2 cellular contexts compared by ENCODE assay signal in the genomic region with DNA sequence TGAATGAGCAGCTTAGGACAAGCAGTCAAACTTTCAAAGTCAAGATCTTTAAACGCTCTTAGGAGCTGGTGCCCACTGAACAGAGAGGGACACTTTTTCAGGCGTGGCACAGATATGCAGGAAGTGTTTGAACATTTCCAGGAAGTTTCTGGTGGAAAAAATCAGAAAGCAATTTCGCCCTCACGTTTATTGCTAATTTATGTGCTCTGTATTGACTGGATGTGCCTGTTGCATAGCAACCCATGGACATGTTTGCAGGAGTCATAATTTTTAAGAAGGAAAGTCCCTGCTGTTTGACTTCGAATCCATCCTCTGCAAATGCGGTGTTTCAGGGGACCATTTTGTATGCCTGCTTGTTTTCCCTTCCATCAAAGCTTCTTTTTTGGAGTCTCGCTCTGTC.
TF ChIP-seq lines count a peak whose summit lies in the region.

No MANE protein-coding gene starts in this region.

TF ChIP-seq in GM23338, 12 proteins besides CTCF, POLR2A, EP300 and RAD21 (continued from another document):
- TF ChIP-seq, protein P1, sequence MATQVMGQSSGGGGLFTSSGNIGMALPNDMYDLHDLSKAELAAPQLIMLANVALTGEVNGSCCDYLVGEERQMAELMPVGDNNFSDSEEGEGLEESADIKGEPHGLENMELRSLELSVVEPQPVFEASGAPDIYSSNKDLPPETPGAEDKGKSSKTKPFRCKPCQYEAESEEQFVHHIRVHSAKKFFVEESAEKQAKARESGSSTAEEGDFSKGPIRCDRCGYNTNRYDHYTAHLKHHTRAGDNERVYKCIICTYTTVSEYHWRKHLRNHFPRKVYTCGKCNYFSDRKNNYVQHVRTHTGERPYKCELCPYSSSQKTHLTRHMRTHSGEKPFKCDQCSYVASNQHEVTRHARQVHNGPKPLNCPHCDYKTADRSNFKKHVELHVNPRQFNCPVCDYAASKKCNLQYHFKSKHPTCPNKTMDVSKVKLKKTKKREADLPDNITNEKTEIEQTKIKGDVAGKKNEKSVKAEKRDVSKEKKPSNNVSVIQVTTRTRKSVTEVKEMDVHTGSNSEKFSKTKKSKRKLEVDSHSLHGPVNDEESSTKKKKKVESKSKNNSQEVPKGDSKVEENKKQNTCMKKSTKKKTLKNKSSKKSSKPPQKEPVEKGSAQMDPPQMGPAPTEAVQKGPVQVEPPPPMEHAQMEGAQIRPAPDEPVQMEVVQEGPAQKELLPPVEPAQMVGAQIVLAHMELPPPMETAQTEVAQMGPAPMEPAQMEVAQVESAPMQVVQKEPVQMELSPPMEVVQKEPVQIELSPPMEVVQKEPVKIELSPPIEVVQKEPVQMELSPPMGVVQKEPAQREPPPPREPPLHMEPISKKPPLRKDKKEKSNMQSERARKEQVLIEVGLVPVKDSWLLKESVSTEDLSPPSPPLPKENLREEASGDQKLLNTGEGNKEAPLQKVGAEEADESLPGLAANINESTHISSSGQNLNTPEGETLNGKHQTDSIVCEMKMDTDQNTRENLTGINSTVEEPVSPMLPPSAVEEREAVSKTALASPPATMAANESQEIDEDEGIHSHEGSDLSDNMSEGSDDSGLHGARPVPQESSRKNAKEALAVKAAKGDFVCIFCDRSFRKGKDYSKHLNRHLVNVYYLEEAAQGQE (IDR thresholded peaks at IDR 0.05; ENCODE audit: unreplicated experiment): no peak
- TF ChIP-seq STAT1 (IDR thresholded peaks at IDR 0.05; ENCODE audit: unreplicated experiment): no peak
- TF ChIP-seq, protein P2, sequence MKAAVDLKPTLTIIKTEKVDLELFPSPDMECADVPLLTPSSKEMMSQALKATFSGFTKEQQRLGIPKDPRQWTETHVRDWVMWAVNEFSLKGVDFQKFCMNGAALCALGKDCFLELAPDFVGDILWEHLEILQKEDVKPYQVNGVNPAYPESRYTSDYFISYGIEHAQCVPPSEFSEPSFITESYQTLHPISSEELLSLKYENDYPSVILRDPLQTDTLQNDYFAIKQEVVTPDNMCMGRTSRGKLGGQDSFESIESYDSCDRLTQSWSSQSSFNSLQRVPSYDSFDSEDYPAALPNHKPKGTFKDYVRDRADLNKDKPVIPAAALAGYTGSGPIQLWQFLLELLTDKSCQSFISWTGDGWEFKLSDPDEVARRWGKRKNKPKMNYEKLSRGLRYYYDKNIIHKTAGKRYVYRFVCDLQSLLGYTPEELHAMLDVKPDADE (IDR thresholded peaks at IDR 0.05): no peak
- no peak for TF ChIP-seq NANOG (IDR thresholded peaks at IDR 0.05; ENCODE audit: borderline replicate concordance)
- TF ChIP-seq, protein P3, sequence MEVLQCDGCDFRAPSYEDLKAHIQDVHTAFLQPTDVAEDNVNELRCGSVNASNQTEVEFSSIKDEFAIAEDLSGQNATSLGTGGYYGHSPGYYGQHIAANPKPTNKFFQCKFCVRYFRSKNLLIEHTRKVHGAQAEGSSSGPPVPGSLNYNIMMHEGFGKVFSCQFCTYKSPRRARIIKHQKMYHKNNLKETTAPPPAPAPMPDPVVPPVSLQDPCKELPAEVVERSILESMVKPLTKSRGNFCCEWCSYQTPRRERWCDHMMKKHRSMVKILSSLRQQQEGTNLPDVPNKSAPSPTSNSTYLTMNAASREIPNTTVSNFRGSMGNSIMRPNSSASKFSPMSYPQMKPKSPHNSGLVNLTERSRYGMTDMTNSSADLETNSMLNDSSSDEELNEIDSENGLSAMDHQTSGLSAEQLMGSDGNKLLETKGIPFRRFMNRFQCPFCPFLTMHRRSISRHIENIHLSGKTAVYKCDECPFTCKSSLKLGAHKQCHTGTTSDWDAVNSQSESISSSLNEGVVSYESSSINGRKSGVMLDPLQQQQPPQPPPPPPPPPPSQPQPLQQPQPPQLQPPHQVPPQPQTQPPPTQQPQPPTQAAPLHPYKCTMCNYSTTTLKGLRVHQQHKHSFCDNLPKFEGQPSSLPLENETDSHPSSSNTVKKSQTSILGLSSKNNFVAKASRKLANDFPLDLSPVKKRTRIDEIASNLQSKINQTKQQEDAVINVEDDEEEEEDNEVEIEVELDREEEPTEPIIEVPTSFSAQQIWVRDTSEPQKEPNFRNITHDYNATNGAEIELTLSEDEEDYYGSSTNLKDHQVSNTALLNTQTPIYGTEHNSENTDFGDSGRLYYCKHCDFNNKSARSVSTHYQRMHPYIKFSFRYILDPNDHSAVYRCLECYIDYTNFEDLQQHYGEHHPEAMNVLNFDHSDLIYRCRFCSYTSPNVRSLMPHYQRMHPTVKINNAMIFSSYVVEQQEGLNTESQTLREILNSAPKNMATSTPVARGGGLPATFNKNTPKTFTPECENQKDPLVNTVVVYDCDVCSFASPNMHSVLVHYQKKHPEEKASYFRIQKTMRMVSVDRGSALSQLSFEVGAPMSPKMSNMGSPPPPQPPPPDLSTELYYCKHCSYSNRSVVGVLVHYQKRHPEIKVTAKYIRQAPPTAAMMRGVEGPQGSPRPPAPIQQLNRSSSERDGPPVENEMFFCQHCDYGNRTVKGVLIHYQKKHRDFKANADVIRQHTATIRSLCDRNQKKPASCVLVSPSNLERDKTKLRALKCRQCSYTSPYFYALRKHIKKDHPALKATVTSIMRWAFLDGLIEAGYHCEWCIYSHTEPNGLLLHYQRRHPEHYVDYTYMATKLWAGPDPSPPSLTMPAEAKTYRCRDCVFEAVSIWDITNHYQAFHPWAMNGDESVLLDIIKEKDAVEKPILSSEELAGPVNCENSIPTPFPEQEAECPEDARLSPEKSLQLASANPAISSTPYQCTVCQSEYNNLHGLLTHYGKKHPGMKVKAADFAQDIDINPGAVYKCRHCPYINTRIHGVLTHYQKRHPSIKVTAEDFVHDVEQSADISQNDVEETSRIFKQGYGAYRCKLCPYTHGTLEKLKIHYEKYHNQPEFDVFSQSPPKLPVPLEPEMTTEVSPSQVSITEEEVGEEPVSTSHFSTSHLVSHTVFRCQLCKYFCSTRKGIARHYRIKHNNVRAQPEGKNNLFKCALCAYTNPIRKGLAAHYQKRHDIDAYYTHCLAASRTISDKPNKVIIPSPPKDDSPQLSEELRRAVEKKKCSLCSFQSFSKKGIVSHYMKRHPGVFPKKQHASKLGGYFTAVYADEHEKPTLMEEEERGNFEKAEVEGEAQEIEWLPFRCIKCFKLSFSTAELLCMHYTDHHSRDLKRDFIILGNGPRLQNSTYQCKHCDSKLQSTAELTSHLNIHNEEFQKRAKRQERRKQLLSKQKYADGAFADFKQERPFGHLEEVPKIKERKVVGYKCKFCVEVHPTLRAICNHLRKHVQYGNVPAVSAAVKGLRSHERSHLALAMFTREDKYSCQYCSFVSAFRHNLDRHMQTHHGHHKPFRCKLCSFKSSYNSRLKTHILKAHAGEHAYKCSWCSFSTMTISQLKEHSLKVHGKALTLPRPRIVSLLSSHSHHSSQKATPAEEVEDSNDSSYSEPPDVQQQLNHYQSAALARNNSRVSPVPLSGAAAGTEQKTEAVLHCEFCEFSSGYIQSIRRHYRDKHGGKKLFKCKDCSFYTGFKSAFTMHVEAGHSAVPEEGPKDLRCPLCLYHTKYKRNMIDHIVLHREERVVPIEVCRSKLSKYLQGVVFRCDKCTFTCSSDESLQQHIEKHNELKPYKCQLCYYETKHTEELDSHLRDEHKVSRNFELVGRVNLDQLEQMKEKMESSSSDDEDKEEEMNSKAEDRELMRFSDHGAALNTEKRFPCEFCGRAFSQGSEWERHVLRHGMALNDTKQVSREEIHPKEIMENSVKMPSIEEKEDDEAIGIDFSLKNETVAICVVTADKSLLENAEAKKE (CRISPR knock-in tag; IDR thresholded peaks at IDR 0.05): no peak
- TF ChIP-seq JUNB (IDR thresholded peaks at IDR 0.05; ENCODE audit: unreplicated experiment): no peak
- no peak for TF ChIP-seq ZNF114 (CRISPR knock-in tag; IDR thresholded peaks at IDR 0.05)
- no peak for TF ChIP-seq ZNF331 (CRISPR knock-in tag; IDR thresholded peaks at IDR 0.05; ENCODE audit: low read depth)
- TF ChIP-seq EZH2phosphoT487 (IDR thresholded peaks at IDR 0.05; ENCODE audit: unreplicated experiment): no peak

TF ChIP-seq in GM12878, 131 proteins besides CTCF, POLR2A, EP300 and RAD21 (continued from another document):
- TF ChIP-seq, protein P4, sequence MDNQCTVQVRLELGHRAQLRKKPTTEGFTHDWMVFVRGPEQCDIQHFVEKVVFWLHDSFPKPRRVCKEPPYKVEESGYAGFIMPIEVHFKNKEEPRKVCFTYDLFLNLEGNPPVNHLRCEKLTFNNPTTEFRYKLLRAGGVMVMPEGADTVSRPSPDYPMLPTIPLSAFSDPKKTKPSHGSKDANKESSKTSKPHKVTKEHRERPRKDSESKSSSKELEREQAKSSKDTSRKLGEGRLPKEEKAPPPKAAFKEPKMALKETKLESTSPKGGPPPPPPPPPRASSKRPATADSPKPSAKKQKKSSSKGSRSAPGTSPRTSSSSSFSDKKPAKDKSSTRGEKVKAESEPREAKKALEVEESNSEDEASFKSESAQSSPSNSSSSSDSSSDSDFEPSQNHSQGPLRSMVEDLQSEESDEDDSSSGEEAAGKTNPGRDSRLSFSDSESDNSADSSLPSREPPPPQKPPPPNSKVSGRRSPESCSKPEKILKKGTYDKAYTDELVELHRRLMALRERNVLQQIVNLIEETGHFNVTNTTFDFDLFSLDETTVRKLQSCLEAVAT (IDR thresholded peaks at IDR 0.05): peak; percentile 84
- TF ChIP-seq, protein P5, sequence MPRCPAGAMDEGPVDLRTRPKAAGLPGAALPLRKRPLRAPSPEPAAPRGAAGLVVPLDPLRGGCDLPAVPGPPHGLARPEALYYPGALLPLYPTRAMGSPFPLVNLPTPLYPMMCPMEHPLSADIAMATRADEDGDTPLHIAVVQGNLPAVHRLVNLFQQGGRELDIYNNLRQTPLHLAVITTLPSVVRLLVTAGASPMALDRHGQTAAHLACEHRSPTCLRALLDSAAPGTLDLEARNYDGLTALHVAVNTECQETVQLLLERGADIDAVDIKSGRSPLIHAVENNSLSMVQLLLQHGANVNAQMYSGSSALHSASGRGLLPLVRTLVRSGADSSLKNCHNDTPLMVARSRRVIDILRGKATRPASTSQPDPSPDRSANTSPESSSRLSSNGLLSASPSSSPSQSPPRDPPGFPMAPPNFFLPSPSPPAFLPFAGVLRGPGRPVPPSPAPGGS (IDR thresholded peaks at IDR 0.05; ENCODE audit: borderline replicate concordance, insufficient read depth, low read depth, low read length, poor library complexity, severe bottlenecking): no peak
- TF ChIP-seq SRF (IDR thresholded peaks at IDR 0.05; ENCODE audit: low read depth in 2 of 2, low read length in 2 of 2): 0 out of 4 replicates have a peak, but pooled peaks of 1 of the 2 experiments have one; percentile 34
TF ChIP-seq in GM12878: peak in this region for 2.
